In the genomic region with DNA sequence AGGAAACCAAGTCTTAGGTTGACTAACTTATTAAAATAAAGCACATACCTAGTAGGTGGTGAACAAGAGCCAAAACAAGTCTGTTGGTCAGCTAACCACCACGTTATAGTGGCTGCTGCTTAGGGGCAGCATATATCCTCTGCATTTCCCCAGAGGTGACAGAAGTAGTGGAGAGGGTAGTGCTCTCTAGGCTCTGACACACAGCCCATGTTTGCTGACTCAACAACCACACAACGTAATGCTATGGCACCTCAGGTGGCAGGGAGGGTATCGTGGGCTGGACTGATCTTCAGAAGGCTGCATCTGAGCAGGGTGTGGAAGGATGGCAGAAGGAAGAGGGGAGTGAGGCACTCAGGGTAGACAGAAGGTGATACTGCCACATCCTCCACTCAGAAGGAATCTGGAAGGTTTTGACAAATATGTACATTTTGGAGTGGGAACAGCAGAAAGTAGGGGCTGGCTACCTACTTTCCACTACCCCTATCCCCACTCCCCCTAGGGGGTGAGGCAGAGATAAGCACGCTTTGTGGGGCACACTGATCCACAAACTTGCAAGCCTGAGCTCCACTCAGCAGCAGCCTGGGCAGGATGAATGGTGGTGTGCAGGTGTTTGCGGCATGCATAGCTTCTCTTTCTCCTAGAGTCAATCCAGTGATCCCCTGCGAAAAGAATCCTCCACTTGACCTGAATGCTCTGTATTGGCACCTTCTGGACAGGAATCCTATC, we compare ENCODE assay signal across 3 cellular contexts.
TF ChIP-seq lines count a peak whose summit lies in the region.

No MANE protein-coding gene starts in this region.

TF ChIP-seq in GM23338, 12 proteins besides CTCF, POLR2A, EP300 and RAD21:
- TF ChIP-seq, protein P1, sequence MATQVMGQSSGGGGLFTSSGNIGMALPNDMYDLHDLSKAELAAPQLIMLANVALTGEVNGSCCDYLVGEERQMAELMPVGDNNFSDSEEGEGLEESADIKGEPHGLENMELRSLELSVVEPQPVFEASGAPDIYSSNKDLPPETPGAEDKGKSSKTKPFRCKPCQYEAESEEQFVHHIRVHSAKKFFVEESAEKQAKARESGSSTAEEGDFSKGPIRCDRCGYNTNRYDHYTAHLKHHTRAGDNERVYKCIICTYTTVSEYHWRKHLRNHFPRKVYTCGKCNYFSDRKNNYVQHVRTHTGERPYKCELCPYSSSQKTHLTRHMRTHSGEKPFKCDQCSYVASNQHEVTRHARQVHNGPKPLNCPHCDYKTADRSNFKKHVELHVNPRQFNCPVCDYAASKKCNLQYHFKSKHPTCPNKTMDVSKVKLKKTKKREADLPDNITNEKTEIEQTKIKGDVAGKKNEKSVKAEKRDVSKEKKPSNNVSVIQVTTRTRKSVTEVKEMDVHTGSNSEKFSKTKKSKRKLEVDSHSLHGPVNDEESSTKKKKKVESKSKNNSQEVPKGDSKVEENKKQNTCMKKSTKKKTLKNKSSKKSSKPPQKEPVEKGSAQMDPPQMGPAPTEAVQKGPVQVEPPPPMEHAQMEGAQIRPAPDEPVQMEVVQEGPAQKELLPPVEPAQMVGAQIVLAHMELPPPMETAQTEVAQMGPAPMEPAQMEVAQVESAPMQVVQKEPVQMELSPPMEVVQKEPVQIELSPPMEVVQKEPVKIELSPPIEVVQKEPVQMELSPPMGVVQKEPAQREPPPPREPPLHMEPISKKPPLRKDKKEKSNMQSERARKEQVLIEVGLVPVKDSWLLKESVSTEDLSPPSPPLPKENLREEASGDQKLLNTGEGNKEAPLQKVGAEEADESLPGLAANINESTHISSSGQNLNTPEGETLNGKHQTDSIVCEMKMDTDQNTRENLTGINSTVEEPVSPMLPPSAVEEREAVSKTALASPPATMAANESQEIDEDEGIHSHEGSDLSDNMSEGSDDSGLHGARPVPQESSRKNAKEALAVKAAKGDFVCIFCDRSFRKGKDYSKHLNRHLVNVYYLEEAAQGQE (IDR thresholded peaks at IDR 0.05; ENCODE audit: unreplicated experiment) = no peak

TF ChIP-seq in IMR-90, 13 proteins besides CTCF, POLR2A, EP300 and RAD21:
- TF ChIP-seq MAFK (IDR thresholded peaks at IDR 0.05; ENCODE audit: low read depth, low read length) (peak; percentile 75), BHLHE40 (IDR thresholded peaks at IDR 0.05; ENCODE audit: low read depth, low read length) (no peak)

TF ChIP-seq in H1, 55 proteins besides CTCF, POLR2A, EP300 and RAD21:
- no peak for TF ChIP-seq HDAC2 (IDR thresholded peaks at IDR 0.05; ENCODE audit: borderline replicate concordance in 1 of 2, low read depth in 2 of 2, low read length in 2 of 2)
- no peak for TF ChIP-seq TEAD4 (IDR thresholded peaks at IDR 0.05; ENCODE audit: low read depth, low read length)
- no peak for TF ChIP-seq TAF7 (optimal IDR thresholded peaks at IDR 0.05; ENCODE audit: borderline replicate concordance, low read depth, low read length)
- no peak for TF ChIP-seq SUZ12 (IDR thresholded peaks at IDR 0.05; ENCODE audit: low read length)
- TF ChIP-seq KDM4A (IDR thresholded peaks at IDR 0.05; ENCODE audit: low read depth, low read length, severe bottlenecking) = no peak
- no peak for TF ChIP-seq RFX5 (IDR thresholded peaks at IDR 0.05; ENCODE audit: borderline replicate concordance, low read depth, low read length)
- TF ChIP-seq EGR1 (IDR thresholded peaks at IDR 0.05; ENCODE audit: borderline replicate concordance, low read depth, low read length) = no peak
- no peak for TF ChIP-seq JUND (IDR thresholded peaks at IDR 0.05; ENCODE audit: low read length)
- TF ChIP-seq, protein P2, sequence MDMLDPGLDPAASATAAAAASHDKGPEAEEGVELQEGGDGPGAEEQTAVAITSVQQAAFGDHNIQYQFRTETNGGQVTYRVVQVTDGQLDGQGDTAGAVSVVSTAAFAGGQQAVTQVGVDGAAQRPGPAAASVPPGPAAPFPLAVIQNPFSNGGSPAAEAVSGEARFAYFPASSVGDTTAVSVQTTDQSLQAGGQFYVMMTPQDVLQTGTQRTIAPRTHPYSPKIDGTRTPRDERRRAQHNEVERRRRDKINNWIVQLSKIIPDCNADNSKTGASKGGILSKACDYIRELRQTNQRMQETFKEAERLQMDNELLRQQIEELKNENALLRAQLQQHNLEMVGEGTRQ (IDR thresholded peaks at IDR 0.05; ENCODE audit: low read length) = no peak
- TF ChIP-seq SIN3A (conservative IDR thresholded peaks at IDR 0.05 in 1 of 2, IDR thresholded peaks at IDR 0.05 in 1 of 2; ENCODE audit: low read depth in 1 of 2, low read length in 2 of 2) = no peak
- TF ChIP-seq FOSL1 (IDR thresholded peaks at IDR 0.05; ENCODE audit: insufficient read depth, low read depth, low read length) = no peak
- TF ChIP-seq CHD1 (IDR thresholded peaks at IDR 0.05; ENCODE audit: low read depth, low read length) = no peak
- no peak for TF ChIP-seq CREB1 (IDR thresholded peaks at IDR 0.05)
- no peak for TF ChIP-seq NANOG (IDR thresholded peaks at IDR 0.05; ENCODE audit: insufficient read depth, low read depth, low read length, poor library complexity, severe bottlenecking)
- TF ChIP-seq POU5F1 (IDR thresholded peaks at IDR 0.05; ENCODE audit: low read depth, low read length) = no peak
- no peak for TF ChIP-seq CEBPB (IDR thresholded peaks at IDR 0.05; ENCODE audit: low read depth, low read length)
- no peak for TF ChIP-seq BRCA1 (IDR thresholded peaks at IDR 0.05; ENCODE audit: low read depth, low read length)
- TF ChIP-seq, protein P3, sequence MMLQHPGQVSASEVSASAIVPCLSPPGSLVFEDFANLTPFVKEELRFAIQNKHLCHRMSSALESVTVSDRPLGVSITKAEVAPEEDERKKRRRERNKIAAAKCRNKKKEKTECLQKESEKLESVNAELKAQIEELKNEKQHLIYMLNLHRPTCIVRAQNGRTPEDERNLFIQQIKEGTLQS (IDR thresholded peaks at IDR 0.05; ENCODE audit: insufficient read depth, low read depth, low read length) = no peak
